ENCODE assay signal across 8 cellular contexts in the genomic region with DNA sequence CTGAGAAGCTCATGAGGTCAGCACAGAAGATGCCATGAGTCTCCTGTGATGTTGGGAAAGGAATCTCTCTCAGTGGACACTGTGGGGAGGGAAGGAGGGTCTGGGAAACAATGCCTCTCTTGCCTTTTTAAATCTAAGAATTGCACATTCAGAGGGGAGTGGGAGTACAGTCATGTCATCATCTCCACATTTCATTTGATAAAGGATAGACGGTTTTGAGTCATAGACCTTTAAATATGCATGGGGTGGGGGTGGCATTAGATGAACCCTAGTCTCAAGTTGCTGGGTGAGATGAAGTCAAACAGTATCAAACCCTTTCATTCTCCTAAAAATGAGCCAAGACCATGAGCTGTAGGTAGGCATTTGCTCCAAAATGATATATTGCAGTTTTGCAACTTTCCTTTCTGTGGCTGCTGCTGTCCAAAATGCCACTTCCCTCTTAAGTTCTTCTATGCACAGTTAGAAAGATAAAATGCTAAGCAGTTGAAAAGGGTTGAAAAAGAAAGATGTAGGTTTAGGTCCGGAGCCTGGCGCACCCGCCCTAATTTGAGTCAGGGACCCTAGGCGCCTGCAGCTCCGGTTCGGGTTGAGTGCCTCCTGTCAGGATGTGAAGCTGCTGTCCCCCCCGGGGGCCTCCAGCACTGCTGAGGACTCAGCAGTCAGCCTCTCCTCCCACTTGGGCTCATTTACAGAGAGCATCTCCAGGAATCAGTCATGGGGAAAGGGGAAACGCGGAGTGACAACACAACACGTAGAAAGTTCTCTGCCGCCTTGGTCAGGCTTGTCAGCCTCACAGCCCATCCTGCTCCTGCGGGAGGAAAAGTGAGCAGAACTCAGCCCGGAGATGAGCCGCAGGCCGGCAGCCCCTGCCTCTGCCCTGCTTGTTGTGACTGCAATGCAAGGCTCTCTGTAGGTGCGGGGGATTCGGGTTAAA.
DNase-seq lines count a peak whose midpoint lies in the region; ATAC-seq and TF ChIP-seq lines count a peak whose summit lies in the region.

No MANE protein-coding gene starts in this region.

- H3K36me3 ChIP-seq in left ventricle myocardium inferior (no peaks in the 10 kb centered on the region), PC-9 (ENCODE audit: low read depth) (no peaks in the 10 kb centered on the region)

- H3K27ac ChIP-seq in left ventricle myocardium inferior (replicated peaks) (peak overlapping the region; percentile 30), PC-9 (no peak overlapping the region)

- no peaks in the 10 kb centered on the region for H3K9me2 ChIP-seq in PC-9 (ENCODE audit: insufficient read depth)

- peak; percentile 59 for ATAC-seq in GM19043 (IDR thresholded peaks at IDR 0.05; ENCODE audit: low read depth, unreplicated experiment)
- peak; percentile 80 to 85 for ATAC-seq in activated T-cell treated with anti-CD3 and anti-CD28 coated beads, Interleukin-2, amount 50 U/mL, for 72 hours (replicated peaks in 1 of 2)

- H3K27me3 ChIP-seq in left ventricle myocardium inferior (ENCODE audit: low read depth) (peaks cover 11% of the 10 kb centered on the region), PC-9 (ENCODE audit: insufficient read depth, low read depth) (no peaks in the 10 kb centered on the region)

- H3F3A ChIP-seq in PC-9 (ENCODE audit: insufficient read depth, low read depth), result no peaks in the 10 kb centered on the region

- no peaks in the 10 kb centered on the region for H3K79me2 ChIP-seq in PC-9 (ENCODE audit: low read depth)

- peak overlapping the region; percentile 54 for H3K4me3 ChIP-seq in left ventricle myocardium inferior
- no peak overlapping the region for H3K4me3 ChIP-seq in PC-9

- H3K4me1 ChIP-seq in left ventricle myocardium inferior (no peaks in the 10 kb centered on the region), PC-9 (replicated peaks; ENCODE audit: insufficient read depth) (no peaks in the 10 kb centered on the region)

- H3K9me3 ChIP-seq in left ventricle myocardium inferior (replicated peaks) (no peaks in the 10 kb centered on the region), PC-9 (ENCODE audit: insufficient read depth, low read depth) (no peaks in the 10 kb centered on the region)

- intact Hi-C loops in left ventricle myocardium inferior (cut with micrococcal nuclease) (no loop called here), PC-9 (cut with micrococcal nuclease; ENCODE audit: unreplicated experiment) (no loop called here)

- H4K20me1 ChIP-seq in PC-9 (ENCODE audit: insufficient read depth), result no peaks in the 10 kb centered on the region

- peak overlapping the region; percentile 91 for H3K27ac Mint-ChIP-seq in activated T-cell treated with anti-CD3 and anti-CD28 coated beads, Interleukin-2, amount 50 U/mL, for 72 hours

- TF ChIP-seq CTCF in left ventricle myocardium inferior (IDR thresholded peaks at IDR 0.05; ENCODE audit: borderline replicate concordance) (no peak), PC-9 (conservative IDR thresholded peaks at IDR 0.05) (no peak)

- no TSS peak for BruUV-seq in PC-9 (replicated peaks; lab: Mats Ljungman, UMichigan)

- H2AFZ ChIP-seq in PC-9, result no peak overlapping the region

- CTCF ChIA-PET in PC-9 (lab: Charles Lee), result no interaction called here

- H3K36me3 Mint-ChIP-seq in activated T-cell treated with anti-CD3 and anti-CD28 coated beads, Interleukin-2, amount 50 U/mL, for 72 hours (ENCODE audit: insufficient read depth in 2 of 2), result no peaks in the 10 kb centered on the region

- H3K9me3 Mint-ChIP-seq in activated T-cell treated with anti-CD3 and anti-CD28 coated beads, Interleukin-2, amount 50 U/mL, for 72 hours, result no peaks in the 10 kb centered on the region

- peaks cover 47% of the 10 kb centered on the region for H3K4me1 Mint-ChIP-seq in activated T-cell treated with anti-CD3 and anti-CD28 coated beads, Interleukin-2, amount 50 U/mL, for 72 hours (ENCODE audit: low read depth)

- DNase-seq in MV-4-11 (lab: John Stamatoyannopoulos, UW) (peak; percentile 83), left ventricle myocardium inferior (peak; percentile 15), PC-9 (no peak), COR-L47 (lab: John Stamatoyannopoulos, UW) (no peak), NCI-H1417 treated with DMSO at 0.1 percent for 48 hours (lab: John Stamatoyannopoulos, UW) (no peak)
- DNase-seq in activated T-cell treated with anti-CD3 and anti-CD28 coated beads, Interleukin-2, amount 50 U/mL, for 72 hours, result peak; percentile 63 to 66
- DNase-seq in stimulated activated CD4-positive, alpha-beta T cell treated with anti-CD3 and anti-CD28 coated beads, Interleukin-2, amount 100 ng/mL, for 4 hours (ENCODE audit: low read depth), result peak; percentile 20

- POLR2A ChIA-PET in PC-9 (lab: Charles Lee; ENCODE audit: unreplicated experiment), result no interaction called here

- H3K4me3 Mint-ChIP-seq in activated T-cell treated with anti-CD3 and anti-CD28 coated beads, Interleukin-2, amount 50 U/mL, for 72 hours, result peak overlapping the region; percentile 89 to 94

- H3K4me2 ChIP-seq in PC-9, result no peak overlapping the region

- no peaks in the 10 kb centered on the region for H3K27me3 Mint-ChIP-seq in activated T-cell treated with anti-CD3 and anti-CD28 coated beads, Interleukin-2, amount 50 U/mL, for 72 hours (ENCODE audit: low read depth)

Comparison
In these comparisons a context has a peak if more than half of its experiments do, and no peak if none do; other contexts are left out.
1. DNase-seq: peak in MV-4-11 (single experiment), activated T-cell treated with anti-CD3 and anti-CD28 coated beads, Interleukin-2, amount 50 U/mL, for 72 hours (2 of 2), left ventricle myocardium inferior (single experiment) and stimulated activated CD4-positive, alpha-beta T cell treated with anti-CD3 and anti-CD28 coated beads, Interleukin-2, amount 100 ng/mL, for 4 hours (single experiment); none in PC-9 (0 of 2), COR-L47 (single experiment) and NCI-H1417 treated with DMSO at 0.1 percent for 48 hours (single experiment).